In the genomic region with DNA sequence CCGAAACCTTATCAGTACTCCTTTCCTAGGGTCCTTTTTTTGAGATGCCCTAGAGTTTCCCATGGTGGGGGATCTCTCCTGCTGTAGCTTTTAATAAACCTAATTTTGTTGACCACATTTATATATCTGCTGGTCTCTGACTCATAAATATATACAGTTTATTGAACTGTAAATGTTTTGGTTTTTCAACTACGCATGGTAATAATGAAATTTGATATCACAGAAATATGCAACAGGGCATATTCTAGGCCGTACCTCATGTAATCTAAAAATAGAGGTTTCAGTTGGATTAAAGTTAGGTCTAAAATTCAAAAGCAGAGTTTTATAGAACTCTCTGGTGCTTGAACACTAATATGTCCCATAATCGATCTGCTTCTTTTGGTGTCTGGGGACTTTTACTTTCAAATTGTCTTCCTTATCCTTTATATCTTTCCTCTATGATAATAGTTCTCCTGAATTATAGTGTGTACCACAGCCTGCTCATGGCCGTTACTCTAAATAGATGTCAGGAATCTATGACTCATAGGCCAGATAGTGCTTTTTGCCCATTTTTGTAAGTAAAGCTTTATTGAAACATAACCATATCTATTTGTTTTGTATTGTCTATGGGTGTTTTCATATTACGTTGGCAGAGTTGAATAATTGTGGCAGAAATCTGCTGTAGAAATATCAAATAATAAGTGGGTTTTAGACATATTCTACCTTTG, we compare ENCODE assay signal across 1 cellular context.
TF ChIP-seq lines count a peak whose summit lies in the region.

No MANE protein-coding gene starts in this region.

TF ChIP-seq in K562, 482 proteins besides CTCF, POLR2A, EP300 and RAD21 (continued from another document):
- TF ChIP-seq, protein P1, sequence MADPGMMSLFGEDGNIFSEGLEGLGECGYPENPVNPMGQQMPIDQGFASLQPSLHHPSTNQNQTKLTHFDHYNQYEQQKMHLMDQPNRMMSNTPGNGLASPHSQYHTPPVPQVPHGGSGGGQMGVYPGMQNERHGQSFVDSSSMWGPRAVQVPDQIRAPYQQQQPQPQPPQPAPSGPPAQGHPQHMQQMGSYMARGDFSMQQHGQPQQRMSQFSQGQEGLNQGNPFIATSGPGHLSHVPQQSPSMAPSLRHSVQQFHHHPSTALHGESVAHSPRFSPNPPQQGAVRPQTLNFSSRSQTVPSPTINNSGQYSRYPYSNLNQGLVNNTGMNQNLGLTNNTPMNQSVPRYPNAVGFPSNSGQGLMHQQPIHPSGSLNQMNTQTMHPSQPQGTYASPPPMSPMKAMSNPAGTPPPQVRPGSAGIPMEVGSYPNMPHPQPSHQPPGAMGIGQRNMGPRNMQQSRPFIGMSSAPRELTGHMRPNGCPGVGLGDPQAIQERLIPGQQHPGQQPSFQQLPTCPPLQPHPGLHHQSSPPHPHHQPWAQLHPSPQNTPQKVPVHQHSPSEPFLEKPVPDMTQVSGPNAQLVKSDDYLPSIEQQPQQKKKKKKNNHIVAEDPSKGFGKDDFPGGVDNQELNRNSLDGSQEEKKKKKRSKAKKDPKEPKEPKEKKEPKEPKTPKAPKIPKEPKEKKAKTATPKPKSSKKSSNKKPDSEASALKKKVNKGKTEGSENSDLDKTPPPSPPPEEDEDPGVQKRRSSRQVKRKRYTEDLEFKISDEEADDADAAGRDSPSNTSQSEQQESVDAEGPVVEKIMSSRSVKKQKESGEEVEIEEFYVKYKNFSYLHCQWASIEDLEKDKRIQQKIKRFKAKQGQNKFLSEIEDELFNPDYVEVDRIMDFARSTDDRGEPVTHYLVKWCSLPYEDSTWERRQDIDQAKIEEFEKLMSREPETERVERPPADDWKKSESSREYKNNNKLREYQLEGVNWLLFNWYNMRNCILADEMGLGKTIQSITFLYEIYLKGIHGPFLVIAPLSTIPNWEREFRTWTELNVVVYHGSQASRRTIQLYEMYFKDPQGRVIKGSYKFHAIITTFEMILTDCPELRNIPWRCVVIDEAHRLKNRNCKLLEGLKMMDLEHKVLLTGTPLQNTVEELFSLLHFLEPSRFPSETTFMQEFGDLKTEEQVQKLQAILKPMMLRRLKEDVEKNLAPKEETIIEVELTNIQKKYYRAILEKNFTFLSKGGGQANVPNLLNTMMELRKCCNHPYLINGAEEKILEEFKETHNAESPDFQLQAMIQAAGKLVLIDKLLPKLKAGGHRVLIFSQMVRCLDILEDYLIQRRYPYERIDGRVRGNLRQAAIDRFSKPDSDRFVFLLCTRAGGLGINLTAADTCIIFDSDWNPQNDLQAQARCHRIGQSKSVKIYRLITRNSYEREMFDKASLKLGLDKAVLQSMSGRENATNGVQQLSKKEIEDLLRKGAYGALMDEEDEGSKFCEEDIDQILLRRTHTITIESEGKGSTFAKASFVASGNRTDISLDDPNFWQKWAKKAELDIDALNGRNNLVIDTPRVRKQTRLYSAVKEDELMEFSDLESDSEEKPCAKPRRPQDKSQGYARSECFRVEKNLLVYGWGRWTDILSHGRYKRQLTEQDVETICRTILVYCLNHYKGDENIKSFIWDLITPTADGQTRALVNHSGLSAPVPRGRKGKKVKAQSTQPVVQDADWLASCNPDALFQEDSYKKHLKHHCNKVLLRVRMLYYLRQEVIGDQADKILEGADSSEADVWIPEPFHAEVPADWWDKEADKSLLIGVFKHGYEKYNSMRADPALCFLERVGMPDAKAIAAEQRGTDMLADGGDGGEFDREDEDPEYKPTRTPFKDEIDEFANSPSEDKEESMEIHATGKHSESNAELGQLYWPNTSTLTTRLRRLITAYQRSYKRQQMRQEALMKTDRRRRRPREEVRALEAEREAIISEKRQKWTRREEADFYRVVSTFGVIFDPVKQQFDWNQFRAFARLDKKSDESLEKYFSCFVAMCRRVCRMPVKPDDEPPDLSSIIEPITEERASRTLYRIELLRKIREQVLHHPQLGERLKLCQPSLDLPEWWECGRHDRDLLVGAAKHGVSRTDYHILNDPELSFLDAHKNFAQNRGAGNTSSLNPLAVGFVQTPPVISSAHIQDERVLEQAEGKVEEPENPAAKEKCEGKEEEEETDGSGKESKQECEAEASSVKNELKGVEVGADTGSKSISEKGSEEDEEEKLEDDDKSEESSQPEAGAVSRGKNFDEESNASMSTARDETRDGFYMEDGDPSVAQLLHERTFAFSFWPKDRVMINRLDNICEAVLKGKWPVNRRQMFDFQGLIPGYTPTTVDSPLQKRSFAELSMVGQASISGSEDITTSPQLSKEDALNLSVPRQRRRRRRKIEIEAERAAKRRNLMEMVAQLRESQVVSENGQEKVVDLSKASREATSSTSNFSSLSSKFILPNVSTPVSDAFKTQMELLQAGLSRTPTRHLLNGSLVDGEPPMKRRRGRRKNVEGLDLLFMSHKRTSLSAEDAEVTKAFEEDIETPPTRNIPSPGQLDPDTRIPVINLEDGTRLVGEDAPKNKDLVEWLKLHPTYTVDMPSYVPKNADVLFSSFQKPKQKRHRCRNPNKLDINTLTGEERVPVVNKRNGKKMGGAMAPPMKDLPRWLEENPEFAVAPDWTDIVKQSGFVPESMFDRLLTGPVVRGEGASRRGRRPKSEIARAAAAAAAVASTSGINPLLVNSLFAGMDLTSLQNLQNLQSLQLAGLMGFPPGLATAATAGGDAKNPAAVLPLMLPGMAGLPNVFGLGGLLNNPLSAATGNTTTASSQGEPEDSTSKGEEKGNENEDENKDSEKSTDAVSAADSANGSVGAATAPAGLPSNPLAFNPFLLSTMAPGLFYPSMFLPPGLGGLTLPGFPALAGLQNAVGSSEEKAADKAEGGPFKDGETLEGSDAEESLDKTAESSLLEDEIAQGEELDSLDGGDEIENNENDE (IDR thresholded peaks at IDR 0.05; ENCODE audit: low read depth, low read length): no peak
- TF ChIP-seq MAFG (tag; conservative IDR thresholded peaks at IDR 0.05) (no peak), RBFOX2 (IDR thresholded peaks at IDR 0.05; ENCODE audit: low read depth, low read length) (no peak), HIVEP1 (CRISPR knock-in tag; IDR thresholded peaks at IDR 0.05) (no peak), JUND (IDR thresholded peaks at IDR 0.05; ENCODE audit: borderline replicate concordance, low read depth, low read length) (no peak), JUND (tag; IDR thresholded peaks at IDR 0.05; ENCODE audit: borderline replicate concordance, low read depth, low read length) (0 out of 3 replicates have a peak, but pooled peaks have one; percentile 29), SRSF1 (IDR thresholded peaks at IDR 0.05; ENCODE audit: low read depth, low read length) (no peak), ZNF347 (CRISPR knock-in tag; IDR thresholded peaks at IDR 0.05; ENCODE audit: low read depth) (no peak), LCOR (CRISPR knock-in tag; IDR thresholded peaks at IDR 0.05) (no peak), HMG20A (CRISPR knock-in tag; conservative IDR thresholded peaks at IDR 0.05) (no peak), ZNF717 (CRISPR knock-in tag; IDR thresholded peaks at IDR 0.05) (no peak), OTX1 (CRISPR knock-in tag; IDR thresholded peaks at IDR 0.05) (no peak), L3MBTL2 (IDR thresholded peaks at IDR 0.05) (no peak), XRCC3 (IDR thresholded peaks at IDR 0.05) (no peak)
- TF ChIP-seq, protein P2, sequence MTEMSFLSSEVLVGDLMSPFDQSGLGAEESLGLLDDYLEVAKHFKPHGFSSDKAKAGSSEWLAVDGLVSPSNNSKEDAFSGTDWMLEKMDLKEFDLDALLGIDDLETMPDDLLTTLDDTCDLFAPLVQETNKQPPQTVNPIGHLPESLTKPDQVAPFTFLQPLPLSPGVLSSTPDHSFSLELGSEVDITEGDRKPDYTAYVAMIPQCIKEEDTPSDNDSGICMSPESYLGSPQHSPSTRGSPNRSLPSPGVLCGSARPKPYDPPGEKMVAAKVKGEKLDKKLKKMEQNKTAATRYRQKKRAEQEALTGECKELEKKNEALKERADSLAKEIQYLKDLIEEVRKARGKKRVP (CRISPR knock-in tag; IDR thresholded peaks at IDR 0.05): no peak
- TF ChIP-seq, protein P3, sequence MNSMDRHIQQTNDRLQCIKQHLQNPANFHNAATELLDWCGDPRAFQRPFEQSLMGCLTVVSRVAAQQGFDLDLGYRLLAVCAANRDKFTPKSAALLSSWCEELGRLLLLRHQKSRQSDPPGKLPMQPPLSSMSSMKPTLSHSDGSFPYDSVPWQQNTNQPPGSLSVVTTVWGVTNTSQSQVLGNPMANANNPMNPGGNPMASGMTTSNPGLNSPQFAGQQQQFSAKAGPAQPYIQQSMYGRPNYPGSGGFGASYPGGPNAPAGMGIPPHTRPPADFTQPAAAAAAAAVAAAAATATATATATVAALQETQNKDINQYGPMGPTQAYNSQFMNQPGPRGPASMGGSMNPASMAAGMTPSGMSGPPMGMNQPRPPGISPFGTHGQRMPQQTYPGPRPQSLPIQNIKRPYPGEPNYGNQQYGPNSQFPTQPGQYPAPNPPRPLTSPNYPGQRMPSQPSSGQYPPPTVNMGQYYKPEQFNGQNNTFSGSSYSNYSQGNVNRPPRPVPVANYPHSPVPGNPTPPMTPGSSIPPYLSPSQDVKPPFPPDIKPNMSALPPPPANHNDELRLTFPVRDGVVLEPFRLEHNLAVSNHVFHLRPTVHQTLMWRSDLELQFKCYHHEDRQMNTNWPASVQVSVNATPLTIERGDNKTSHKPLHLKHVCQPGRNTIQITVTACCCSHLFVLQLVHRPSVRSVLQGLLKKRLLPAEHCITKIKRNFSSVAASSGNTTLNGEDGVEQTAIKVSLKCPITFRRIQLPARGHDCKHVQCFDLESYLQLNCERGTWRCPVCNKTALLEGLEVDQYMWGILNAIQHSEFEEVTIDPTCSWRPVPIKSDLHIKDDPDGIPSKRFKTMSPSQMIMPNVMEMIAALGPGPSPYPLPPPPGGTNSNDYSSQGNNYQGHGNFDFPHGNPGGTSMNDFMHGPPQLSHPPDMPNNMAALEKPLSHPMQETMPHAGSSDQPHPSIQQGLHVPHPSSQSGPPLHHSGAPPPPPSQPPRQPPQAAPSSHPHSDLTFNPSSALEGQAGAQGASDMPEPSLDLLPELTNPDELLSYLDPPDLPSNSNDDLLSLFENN (IDR thresholded peaks at IDR 0.05; ENCODE audit: low read depth in 2 of 2, low read length in 2 of 2): no peak
- TF ChIP-seq, protein P4, sequence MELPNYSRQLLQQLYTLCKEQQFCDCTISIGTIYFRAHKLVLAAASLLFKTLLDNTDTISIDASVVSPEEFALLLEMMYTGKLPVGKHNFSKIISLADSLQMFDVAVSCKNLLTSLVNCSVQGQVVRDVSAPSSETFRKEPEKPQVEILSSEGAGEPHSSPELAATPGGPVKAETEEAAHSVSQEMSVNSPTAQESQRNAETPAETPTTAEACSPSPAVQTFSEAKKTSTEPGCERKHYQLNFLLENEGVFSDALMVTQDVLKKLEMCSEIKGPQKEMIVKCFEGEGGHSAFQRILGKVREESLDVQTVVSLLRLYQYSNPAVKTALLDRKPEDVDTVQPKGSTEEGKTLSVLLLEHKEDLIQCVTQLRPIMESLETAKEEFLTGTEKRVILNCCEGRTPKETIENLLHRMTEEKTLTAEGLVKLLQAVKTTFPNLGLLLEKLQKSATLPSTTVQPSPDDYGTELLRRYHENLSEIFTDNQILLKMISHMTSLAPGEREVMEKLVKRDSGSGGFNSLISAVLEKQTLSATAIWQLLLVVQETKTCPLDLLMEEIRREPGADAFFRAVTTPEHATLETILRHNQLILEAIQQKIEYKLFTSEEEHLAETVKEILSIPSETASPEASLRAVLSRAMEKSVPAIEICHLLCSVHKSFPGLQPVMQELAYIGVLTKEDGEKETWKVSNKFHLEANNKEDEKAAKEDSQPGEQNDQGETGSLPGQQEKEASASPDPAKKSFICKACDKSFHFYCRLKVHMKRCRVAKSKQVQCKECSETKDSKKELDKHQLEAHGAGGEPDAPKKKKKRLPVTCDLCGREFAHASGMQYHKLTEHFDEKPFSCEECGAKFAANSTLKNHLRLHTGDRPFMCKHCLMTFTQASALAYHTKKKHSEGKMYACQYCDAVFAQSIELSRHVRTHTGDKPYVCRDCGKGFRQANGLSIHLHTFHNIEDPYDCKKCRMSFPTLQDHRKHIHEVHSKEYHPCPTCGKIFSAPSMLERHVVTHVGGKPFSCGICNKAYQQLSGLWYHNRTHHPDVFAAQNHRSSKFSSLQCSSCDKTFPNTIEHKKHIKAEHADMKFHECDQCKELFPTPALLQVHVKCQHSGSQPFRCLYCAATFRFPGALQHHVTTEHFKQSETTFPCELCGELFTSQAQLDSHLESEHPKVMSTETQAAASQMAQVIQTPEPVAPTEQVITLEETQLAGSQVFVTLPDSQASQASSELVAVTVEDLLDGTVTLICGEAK (IDR thresholded peaks at IDR 0.05): peak; percentile 48; the same call in 1 of the 2 replicates
- TF ChIP-seq, protein P4 (CRISPR knock-in tag; IDR thresholded peaks at IDR 0.05): peak; percentile 55; the same call in 1 of the 2 replicates
- TF ChIP-seq, protein P5, sequence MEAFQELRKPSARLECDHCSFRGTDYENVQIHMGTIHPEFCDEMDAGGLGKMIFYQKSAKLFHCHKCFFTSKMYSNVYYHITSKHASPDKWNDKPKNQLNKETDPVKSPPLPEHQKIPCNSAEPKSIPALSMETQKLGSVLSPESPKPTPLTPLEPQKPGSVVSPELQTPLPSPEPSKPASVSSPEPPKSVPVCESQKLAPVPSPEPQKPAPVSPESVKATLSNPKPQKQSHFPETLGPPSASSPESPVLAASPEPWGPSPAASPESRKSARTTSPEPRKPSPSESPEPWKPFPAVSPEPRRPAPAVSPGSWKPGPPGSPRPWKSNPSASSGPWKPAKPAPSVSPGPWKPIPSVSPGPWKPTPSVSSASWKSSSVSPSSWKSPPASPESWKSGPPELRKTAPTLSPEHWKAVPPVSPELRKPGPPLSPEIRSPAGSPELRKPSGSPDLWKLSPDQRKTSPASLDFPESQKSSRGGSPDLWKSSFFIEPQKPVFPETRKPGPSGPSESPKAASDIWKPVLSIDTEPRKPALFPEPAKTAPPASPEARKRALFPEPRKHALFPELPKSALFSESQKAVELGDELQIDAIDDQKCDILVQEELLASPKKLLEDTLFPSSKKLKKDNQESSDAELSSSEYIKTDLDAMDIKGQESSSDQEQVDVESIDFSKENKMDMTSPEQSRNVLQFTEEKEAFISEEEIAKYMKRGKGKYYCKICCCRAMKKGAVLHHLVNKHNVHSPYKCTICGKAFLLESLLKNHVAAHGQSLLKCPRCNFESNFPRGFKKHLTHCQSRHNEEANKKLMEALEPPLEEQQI (IDR thresholded peaks at IDR 0.05): no peak
